8 cellular contexts compared by ENCODE assay signal in the genomic region with DNA sequence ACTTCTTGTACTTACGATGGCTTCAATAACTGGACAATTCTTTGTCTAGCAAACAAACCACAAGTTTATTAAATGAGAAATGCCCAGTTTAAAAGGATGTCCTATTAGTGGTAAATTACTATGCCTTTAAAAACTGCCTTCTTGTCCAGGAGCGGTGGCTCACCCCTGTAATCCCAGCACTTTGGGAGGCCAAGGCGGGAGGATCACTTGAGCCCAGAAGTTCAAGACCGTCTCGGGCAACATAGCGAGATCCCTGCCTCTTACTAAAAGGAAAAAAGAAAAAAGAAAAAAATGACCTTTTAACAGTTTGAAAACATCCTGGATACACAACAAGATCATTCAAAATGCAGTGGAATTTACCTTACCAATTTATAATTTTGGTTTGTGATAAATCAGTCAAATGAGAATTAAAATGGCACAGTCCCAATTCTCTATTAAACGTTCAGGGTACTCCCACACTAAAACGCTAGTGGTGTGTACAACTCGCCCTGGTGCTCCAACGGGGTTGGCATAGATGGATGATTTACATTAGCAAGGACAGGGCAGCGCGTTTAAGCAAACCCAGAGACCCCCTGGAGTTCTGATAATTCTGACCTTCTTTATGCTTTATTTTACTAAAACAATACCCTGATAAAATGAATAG. TPM values are rescaled to one million over a fixed set of nuclear protein-coding genes. Genes with fewer than 3 reads are reported as not detected.
DNase-seq lines count a peak whose midpoint lies in the region; ATAC-seq, FAIRE-seq and TF ChIP-seq lines count a peak whose summit lies in the region.
"Had no signal": no experiment of that assay in that cellular context is flagged by ENCODE, and none has a peak within 500 bp of the region (broad histone marks: within the 10 kb centered on the region; RNA-seq: fewer than 3 reads in every experiment).

No MANE protein-coding gene starts in this region.

- peak overlapping the region; percentile 86 for H3K4me3 Mint-ChIP-seq in progenitor cell of endocrine pancreas (ENCODE audit: low read depth)

- no peak for FAIRE-seq in RCC 7860 (lab: Jason Lieb, UNC)
- FAIRE-seq: TTC549 had no signal

- DNase-seq in HAP-1 (ENCODE audit: low spot score in 2 of 2) (no peak), RCC 7860 (ENCODE audit: low spot score) (peak; percentile 22), epithelial cell of prostate (ENCODE audit: low read depth, low spot score) (no peak), progenitor cell of endocrine pancreas (ENCODE audit: low spot score, unreplicated experiment) (no peak), A172 (ENCODE audit: low spot score) (no peak)

- H3K27ac ChIP-seq in epithelial cell of prostate: peak overlapping the region; percentile 99

- in situ Hi-C loops in HAP-1 (cut with MboI; ENCODE audit: low sequenced_read_pairs): no loop called here

- H3K27me3 Mint-ChIP-seq in progenitor cell of endocrine pancreas: no peaks in the 10 kb centered on the region

- TF ChIP-seq CTCF in progenitor cell of endocrine pancreas (IDR thresholded peaks at IDR 0.05; ENCODE audit: unreplicated experiment): no peak

- no peaks in the 10 kb centered on the region for H3K9me3 ChIP-seq in HAP-1

- H3K4me1 Mint-ChIP-seq in progenitor cell of endocrine pancreas (ENCODE audit: low read depth): peaks cover 25% of the 10 kb centered on the region

- no peaks in the 10 kb centered on the region for H3K9me3 Mint-ChIP-seq in progenitor cell of endocrine pancreas (ENCODE audit: low read depth)

- ATAC-seq in GM21447 (IDR thresholded peaks at IDR 0.05; ENCODE audit: unreplicated experiment): no peak
- ATAC-seq in GM19324 (IDR thresholded peaks at IDR 0.05; ENCODE audit: low FRiP score, unreplicated experiment): no peak

- no peaks in the 10 kb centered on the region; the same call in 1 of the 2 replicates for H3K36me3 ChIP-seq in HAP-1 (replicated peaks)

- peaks cover 24% of the 10 kb centered on the region for H3K4me1 ChIP-seq in HAP-1

- H3K36me3 Mint-ChIP-seq in progenitor cell of endocrine pancreas (ENCODE audit: insufficient read depth): peaks cover 3% of the 10 kb centered on the region

- peak overlapping the region; percentile 77 for H3K4me3 ChIP-seq in HAP-1

- H3K27me3 ChIP-seq in HAP-1 (ENCODE audit: low read depth): no peaks in the 10 kb centered on the region

- H3K27ac Mint-ChIP-seq in progenitor cell of endocrine pancreas: peak overlapping the region; percentile 98

RNA-seq across cellular contexts. Expression of gene ZBTB2, which starts 2.2 kb away (rescaled TPM):
- total RNA-seq in progenitor cell of endocrine pancreas: 14.4 and 15.2 TPM in 2 replicates
- 10.4 and 14.0 TPM in 2 replicates for total RNA-seq in A172 (2014; rRNA removed; shearing (Covaris generic))
